Comparison of ENCODE assay signal across 9 cellular contexts in genomic region chr20:5290596-5290995, GRCh38. TPM values are rescaled to one million over a fixed set of nuclear protein-coding genes. Genes with fewer than 3 reads are reported as not detected.
"Had no signal": no experiment of that assay in that cellular context is flagged by ENCODE, and none has a peak within 500 bp of the region (broad histone marks: within the 10 kb centered on the region; RNA-seq: fewer than 3 reads in every experiment).

No MANE protein-coding gene starts in this region.

- H3K4me3 ChIP-seq: GM12878 had no signal

- FAIRE-seq: G401.6, GM12878, GM12891, GM12892, GM18507, GM19239 had no signal

- ATAC-seq: GM12878 had no signal

- DNase-seq: GDM1, GF-D8 had no signal

RNA-seq across cellular contexts. Expression of gene PROKR2, which starts 26.2 kb away (rescaled TPM):
- total RNA-seq: G401, GM12878 had no signal
- polyA plus RNA-seq: GM12878 had no signal
